15 cellular contexts compared by ENCODE assay signal in genomic region chr20:44131704-44132103, GRCh38. TPM values are rescaled to one million over a fixed set of nuclear protein-coding genes. Genes with fewer than 3 reads are reported as not detected.
DNase-seq lines count a peak whose midpoint lies in the region; ATAC-seq and TF ChIP-seq lines count a peak whose summit lies in the region.
"Had no signal": no experiment of that assay in that cellular context is flagged by ENCODE, and none has a peak within 500 bp of the region (broad histone marks: within the 10 kb centered on the region; RNA-seq: fewer than 3 reads in every experiment).

No MANE protein-coding gene starts in this region.

- intact Hi-C loops in ascending aorta (cut with DNase I) (no loop called here), sigmoid colon (cut with DNase I) (loop anchor here (10.0 kb wide), 1 partner anchor 1213 kb away; the partner anchor contains the start of gene SDC4)

- no peak overlapping the region for H3K9ac ChIP-seq in muscle layer of colon (ENCODE audit: low read length)

- no peaks in the 10 kb centered on the region for H3K4me1 Mint-ChIP-seq in effector memory CD8-positive, alpha-beta T cell (ENCODE audit: low read depth in 2 of 2)
- H3K4me1 Mint-ChIP-seq: CD4-positive, alpha-beta memory T cell had no signal

- no peak overlapping the region for H3K4me3 Mint-ChIP-seq in effector memory CD8-positive, alpha-beta T cell
- H3K4me3 Mint-ChIP-seq: CD4-positive, alpha-beta memory T cell had no signal

- H3K27me3 ChIP-seq in ascending aorta (no peaks in the 10 kb centered on the region), muscle layer of colon (ENCODE audit: control insufficient read depth in 1 of 2, insufficient read depth in 2 of 2, low read length in 2 of 2) (no peaks in the 10 kb centered on the region), sigmoid colon (no peaks in the 10 kb centered on the region)
- H3K27me3 ChIP-seq: BE2C had no signal

- H3K36me3 Mint-ChIP-seq in effector memory CD8-positive, alpha-beta T cell (ENCODE audit: insufficient read depth) = no peaks in the 10 kb centered on the region
- H3K36me3 Mint-ChIP-seq: CD4-positive, alpha-beta memory T cell had no signal

- no peak for ATAC-seq in effector memory CD8-positive, alpha-beta T cell (replicated peaks)

- H3K27ac Mint-ChIP-seq in effector memory CD8-positive, alpha-beta T cell = no peak overlapping the region

- TF ChIP-seq EP300 in sigmoid colon (IDR thresholded peaks at IDR 0.05) = no peak

- WGBS in sigmoid colon, 2 donors = 43 to 86% methylated on average over 1 of the region's 1 CpG

- DNase-seq in ascending aorta (ENCODE audit: low spot score in 2 of 2) (no peak), sigmoid colon (peak; percentile 8), DMS153 treated with DMSO at 0.1 percent for 48 hours (lab: John Stamatoyannopoulos, UW; ENCODE audit: unreplicated experiment) (no peak), T-helper 1 cell (no peak), NCI-H2227 treated with DMSO at 0.1 percent for 48 hours (lab: John Stamatoyannopoulos, UW) (no peak)
- DNase-seq in effector memory CD8-positive, alpha-beta T cell = no peak
- DNase-seq: BE2C; CD4-positive, alpha-beta memory T cell; DMS79 treated with DMSO at 0.1 percent for 48 hours; EL; HCEC 1CT had no signal

- H3K4me3 ChIP-seq in HEK293 (ENCODE audit: low read depth, low read length) (no peak overlapping the region), ascending aorta (no peak overlapping the region), muscle layer of colon (ENCODE audit: low read depth in 1 of 2, low read length in 2 of 2) (no peak overlapping the region), sigmoid colon (no peak overlapping the region)

- H3K4me1 ChIP-seq in HEK293 (ENCODE audit: control insufficient read depth, insufficient read depth, low read length) (no peaks in the 10 kb centered on the region), ascending aorta (peaks cover 0 to 20% of the 10 kb centered on the region in 2 donors), muscle layer of colon (ENCODE audit: insufficient read depth, low read length) (peaks cover 41% of the 10 kb centered on the region), sigmoid colon (peaks cover 0 to 46% (median 37%) of the 10 kb centered on the region in 4 donors)
- H3K4me1 ChIP-seq: BE2C had no signal

- H3K36me3 ChIP-seq in HEK293 (ENCODE audit: control insufficient read depth in 2 of 2, insufficient read depth in 1 of 2, low read length in 2 of 2) = no peaks in the 10 kb centered on the region
- no peaks in the 10 kb centered on the region for H3K36me3 ChIP-seq in ascending aorta
- peaks cover 9% of the 10 kb centered on the region for H3K36me3 ChIP-seq in muscle layer of colon (ENCODE audit: insufficient read depth, low read length)
- H3K36me3 ChIP-seq in sigmoid colon = no peaks in the 10 kb centered on the region
- H3K36me3 ChIP-seq: BE2C had no signal

- H3K9me3 ChIP-seq in HEK293 (ENCODE audit: control insufficient read depth, insufficient read depth, low read depth, low read length) = no peaks in the 10 kb centered on the region
- no peaks in the 10 kb centered on the region for H3K9me3 ChIP-seq in ascending aorta
- no peaks in the 10 kb centered on the region for H3K9me3 ChIP-seq in muscle layer of colon (ENCODE audit: low read length)
- no peaks in the 10 kb centered on the region for H3K9me3 ChIP-seq in sigmoid colon
- H3K9me3 ChIP-seq: BE2C had no signal

- no peak for TF ChIP-seq POLR2A in sigmoid colon (IDR thresholded peaks at IDR 0.05)

- no peak overlapping the region for H3K27ac ChIP-seq in HEK293 (ENCODE audit: extremely low read depth, low read depth, low read length)
- H3K27ac ChIP-seq in ascending aorta = peak overlapping the region; percentile 24 to 49
- H3K27ac ChIP-seq in muscle layer of colon (ENCODE audit: low read depth, low read length) = peak overlapping the region; percentile 73
- peak overlapping the region; percentile 51 to 82 (median 72) for H3K27ac ChIP-seq in sigmoid colon
- H3K27ac ChIP-seq: C4-2B, HL-60 had no signal

- no peak for TF ChIP-seq CTCF in HEK293 (tag by site-specific recombination; IDR thresholded peaks at IDR 0.05)
- TF ChIP-seq CTCF in ascending aorta (IDR thresholded peaks at IDR 0.05) = no peak
- no peak for TF ChIP-seq CTCF in sigmoid colon (IDR thresholded peaks at IDR 0.05)

- H3K9me3 Mint-ChIP-seq in effector memory CD8-positive, alpha-beta T cell = no peaks in the 10 kb centered on the region

- peaks cover 4 to 19% of the 10 kb centered on the region in 2 donors for H3K27me3 Mint-ChIP-seq in effector memory CD8-positive, alpha-beta T cell

- POLR2A ChIA-PET in HEK293 (lab: Yijun Ruan, JAX) = no interaction called here

- CTCF ChIA-PET in HEK293 (lab: Yijun Ruan, JAX) = interaction anchor here (0.6 to 4.2 kb wide), 3 partner anchors 14 to 754 kb away, joined by 3 to 17 read pairs (median 3); partner anchors contain the start of gene YWHAB

TF ChIP-seq in HEK293, 187 proteins besides CTCF, POLR2A, EP300 and RAD21:
- TF ChIP-seq ZNF274 (IDR thresholded peaks at IDR 0.05; ENCODE audit: low read length) (no peak), ZNF274 (tag by site-specific recombination; IDR thresholded peaks at IDR 0.05; ENCODE audit: borderline replicate concordance) (no peak), ZNF585B (tag by site-specific recombination; IDR thresholded peaks at IDR 0.05) (no peak), ZXDB (tag by site-specific recombination; IDR thresholded peaks at IDR 0.05) (no peak), PRDM10 (tag by site-specific recombination; IDR thresholded peaks at IDR 0.05) (no peak), ZFP3 (tag by site-specific recombination; IDR thresholded peaks at IDR 0.05; ENCODE audit: low read depth) (peak; percentile 80), ZEB2 (tag by site-specific recombination; IDR thresholded peaks at IDR 0.05) (no peak)
TF ChIP-seq in HEK293: peak in this region for 1.

RNA-seq across cellular contexts. Expression of gene JPH2, which starts 55.3 kb away (rescaled TPM):
- total RNA-seq in ascending aorta (86.7 TPM), sigmoid colon (100 to 1,000 TPM in 3 of 4 donors, 10 to 100 TPM in 1; 52.0 to 166 (median 122) TPM)
- polyA plus RNA-seq in sigmoid colon = 1 to 10 TPM in 1 of 3 donors, under 1 TPM in 2; 0.23 to 5.3 (median 0.60) TPM
- total RNA-seq: CD4-positive, alpha-beta memory T cell had no signal
- polyA plus RNA-seq: CD4-positive, alpha-beta memory T cell had no signal
